Comparison of ENCODE assay signal across 8 cellular contexts in the genomic region with DNA sequence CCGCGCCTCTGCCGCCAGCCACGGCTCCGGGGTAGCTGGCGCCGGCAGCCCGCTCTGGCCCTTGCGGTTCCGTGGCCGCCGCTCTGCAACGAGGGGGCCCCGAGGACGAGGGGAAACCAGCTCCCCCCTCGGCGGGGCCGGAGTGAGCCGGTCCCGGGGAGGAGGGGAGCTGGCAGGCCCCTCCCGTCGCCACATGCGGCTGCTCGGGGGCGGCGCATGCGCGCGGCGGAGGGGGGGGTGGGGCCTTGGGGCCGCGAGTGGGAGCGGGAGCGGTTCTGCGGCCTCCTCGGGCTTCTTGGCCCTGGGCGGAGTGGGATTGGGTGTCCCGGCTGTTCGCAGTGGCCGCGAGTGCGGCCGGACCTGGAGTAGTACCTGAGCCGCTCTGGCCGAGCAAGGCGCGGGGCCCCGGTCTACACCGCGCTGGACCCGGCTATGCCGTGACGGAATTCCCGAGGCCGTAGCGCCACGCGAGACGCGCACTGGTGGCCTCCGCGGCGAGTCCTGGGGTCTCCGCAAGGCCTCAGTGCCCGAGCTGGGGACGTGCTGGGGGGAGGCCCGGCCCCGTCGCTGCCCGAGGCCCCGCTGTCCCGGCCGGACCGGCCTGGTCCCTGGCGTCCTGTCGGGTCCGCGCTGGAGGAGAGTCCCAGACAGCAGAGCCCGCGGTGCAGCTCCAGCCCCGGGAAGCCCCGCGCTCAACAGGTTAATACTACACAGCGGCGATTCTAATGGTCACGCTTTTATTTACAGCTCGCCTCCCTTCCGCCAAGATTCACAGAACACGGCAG. TPM values are rescaled to one million over a fixed set of nuclear protein-coding genes. Genes with fewer than 3 reads are reported as not detected.
A peak's percentile ranks its signal among the peaks of the same experiment; 100 is the strongest.
DNase-seq lines count a peak whose midpoint lies in the region; ATAC-seq and TF ChIP-seq lines count a peak whose summit lies in the region.

No MANE protein-coding gene starts in this region.

- BruUV-seq in IMR-90 (replicated peaks; lab: Mats Ljungman, UMichigan): TSS peak; percentile 77

- H3K79me1 ChIP-seq in IMR-90 (ENCODE audit: low read depth in 1 of 2, low read length in 2 of 2) (peaks cover 7 to 44% of the 10 kb centered on the region in 2 experiments; a peak in 3 of 4 replicates), neuronal stem cell (ENCODE audit: low read depth, low read length) (peaks cover 2% of the 10 kb centered on the region)

- in situ Hi-C loops in IMR-90 (cut with MboI; ENCODE audit: low sequenced_read_pairs): no loop called here

- WGBS in IMR-90 (ENCODE audit: extremely low coverage in 2 of 2, insufficient read length in 1 of 2), 2 experiments: 1% methylated on average over 43 of the region's 89 CpGs; no CpG with 5 or more reads in 1 of the 2 experiments
- WGBS in neuronal stem cell (ENCODE audit: extremely low coverage in 2 of 2, insufficient read length in 2 of 2, insufficient replicate concordance in 1 of 2), 2 donors: no CpG with 5 or more reads among the region's 89 CpGs

- peak overlapping the region; percentile 99 for H3K27ac ChIP-seq in IMR-90 (ENCODE audit: insufficient read depth, low read length)
- H3K27ac ChIP-seq in foreskin keratinocyte: peak overlapping the region; percentile 100
- H3K27ac ChIP-seq in neuronal stem cell (replicated peaks; ENCODE audit: low read length): peak overlapping the region; percentile 87

- ATAC-seq in GM21526 (IDR thresholded peaks at IDR 0.05; ENCODE audit: low FRiP score, unreplicated experiment): peak; percentile 66
- ATAC-seq in IMR-90 (ENCODE audit: low read depth): peak; percentile 94
- ATAC-seq in foreskin keratinocyte: peak; percentile 84

- H2BK5ac ChIP-seq in IMR-90 (ENCODE audit: low read depth, low read length, poor library complexity, severe bottlenecking) (peak overlapping the region; percentile 100), neuronal stem cell (ENCODE audit: low read length) (peak overlapping the region; percentile 99)

- peak overlapping the region; percentile 31 for H2BK12ac ChIP-seq in neuronal stem cell (ENCODE audit: low read length)

- dilution Hi-C loops in IMR-90 (cut with HindIII; ENCODE audit: low sequenced_read_pairs, unreplicated experiment): no loop called here

- H2AFZ ChIP-seq in IMR-90 (replicated peaks; ENCODE audit: low read length, poor library complexity): peak overlapping the region; percentile 99
- H2AFZ ChIP-seq in neuronal stem cell (ENCODE audit: low read length): peak overlapping the region; percentile 98

- TF ChIP-seq CTCF in IMR-90 (conservative IDR thresholded peaks at IDR 0.05; ENCODE audit: low read depth, low read length) (no peak), foreskin keratinocyte (conservative IDR thresholded peaks at IDR 0.05) (no peak)

- POLR2A ChIA-PET in IMR-90 (lab: Charles Lee; ENCODE audit: unreplicated experiment): no interaction called here

- CTCF ChIA-PET in IMR-90 (lab: Yijun Ruan, JAX): no interaction called here

- peak overlapping the region; percentile 59; the same call in 1 of the 2 replicates for H3K56ac ChIP-seq in IMR-90 (ENCODE audit: extremely low read depth, insufficient read depth, low read length)

- H3K9ac ChIP-seq in IMR-90 (ENCODE audit: low read depth, low read length) (peak overlapping the region; percentile 80), neuronal stem cell (ENCODE audit: low read depth, low read length, poor library complexity) (peak overlapping the region; percentile 96)

- peak overlapping the region; percentile 80 for H3K4me3 ChIP-seq in IMR-90 (ENCODE audit: insufficient read depth, low read depth, low read length)
- H3K4me3 ChIP-seq in neuronal stem cell (ENCODE audit: low read length in 2 of 2): peak overlapping the region; percentile 94 to 99

- H3K4ac ChIP-seq in IMR-90 (ENCODE audit: low read depth, low read length): peak overlapping the region; percentile 73
- H3K4ac ChIP-seq in neuronal stem cell (ENCODE audit: low read length): peak overlapping the region; percentile 90

- H2AK5ac ChIP-seq in IMR-90 (ENCODE audit: low read depth, low read length) (0 out of 2 replicates have a peak overlapping the region, but pooled peaks have one; percentile 60), neuronal stem cell (ENCODE audit: low read depth, low read length) (peak overlapping the region; percentile 50)

- peaks cover 15% of the 10 kb centered on the region; the same call in 1 of the 2 replicates for H3K9me1 ChIP-seq in IMR-90 (ENCODE audit: insufficient read depth, low read length)

- H2BK120ac ChIP-seq in IMR-90 (ENCODE audit: low read depth, low read length) (peak overlapping the region; percentile 96), neuronal stem cell (ENCODE audit: low read depth, low read length) (peak overlapping the region; percentile 98)

- intact Hi-C loops in IMR-90 (cut with micrococcal nuclease): loop anchor here (1.0 to 10.0 kb wide), 3 partner anchors 294 to 371 kb away; a partner anchor contains a TSS

- peak overlapping the region; percentile 96 for H2AK9ac ChIP-seq in IMR-90 (replicated peaks; ENCODE audit: low read depth, low read length, poor library complexity)

- no peak overlapping the region for H4K5ac ChIP-seq in IMR-90 (ENCODE audit: low read depth, low read length)

- H2BK15ac ChIP-seq in IMR-90 (ENCODE audit: low read depth, low read length) (no peak overlapping the region), neuronal stem cell (ENCODE audit: low read length) (peak overlapping the region; percentile 67)

- no peak for TF ChIP-seq RAD21 in IMR-90 (IDR thresholded peaks at IDR 0.05; ENCODE audit: low read length)

- H4K20me1 ChIP-seq in IMR-90 (ENCODE audit: insufficient read depth, low read length): no peaks in the 10 kb centered on the region

- H3K4me1 ChIP-seq in IMR-90 (ENCODE audit: control insufficient read depth, insufficient read depth, low read length): 0 out of 2 replicates have a peak, but pooled peaks cover 1% of the 10 kb centered on the region
- H3K4me1 ChIP-seq in foreskin keratinocyte: peaks cover 6% of the 10 kb centered on the region
- H3K4me1 ChIP-seq in neuronal stem cell (ENCODE audit: control insufficient read depth in 2 of 2, insufficient read depth in 1 of 2, low read depth in 1 of 2, low read length in 2 of 2): peaks cover 1 to 3% of the 10 kb centered on the region in 2 donors

- H3K36me3 ChIP-seq in IMR-90 (ENCODE audit: control insufficient read depth, insufficient read depth, low read length) (no peaks in the 10 kb centered on the region; the same call in none of the 2 replicates), neuronal stem cell (replicated peaks in 1 of 2; ENCODE audit: control insufficient read depth in 2 of 2, insufficient read depth in 2 of 2, low read length in 2 of 2) (peaks cover 2 to 46% of the 10 kb centered on the region in 2 donors)

- H3K14ac ChIP-seq in IMR-90 (replicated peaks; ENCODE audit: low read depth, low read length) (peak overlapping the region; percentile 80), neuronal stem cell (ENCODE audit: low read length) (peak overlapping the region; percentile 98)

- no peak; the same call in 1 of the 2 replicates for TF ChIP-seq POLR2A in IMR-90 (IDR thresholded peaks at IDR 0.05; ENCODE audit: low read depth, low read length)

- H3K4me2 ChIP-seq in IMR-90 (ENCODE audit: low read depth, low read length) (peak overlapping the region; percentile 76), neuronal stem cell (ENCODE audit: insufficient read depth, low read length, poor library complexity, severe bottlenecking) (peak overlapping the region; percentile 61)

- H4K8ac ChIP-seq in IMR-90 (ENCODE audit: low read depth in 2 of 2, low read length in 2 of 2) (peak overlapping the region; percentile 36 to 78; a peak in 3 of 4 replicates), neuronal stem cell (ENCODE audit: low read depth, low read length) (peak overlapping the region; percentile 92)

- no peak overlapping the region for H2BK20ac ChIP-seq in IMR-90 (ENCODE audit: low read depth, low read length)

- DNase-seq in DMS79 treated with DMSO at 0.1 percent for 48 hours (lab: John Stamatoyannopoulos, UW): peak; percentile 49
- peak; percentile 71 for DNase-seq in IMR-90
- DNase-seq in RPMI8226: peak; percentile 94
- DNase-seq in activated gamma-delta T cell treated with anti-CD3 and anti-CD28 coated beads, Interleukin-2, amount 50 U/mL, for 16 hours (ENCODE audit: low read depth): peak; percentile 62
- peak; percentile 20 to 48 for DNase-seq in foreskin keratinocyte
- peak; percentile 86 for DNase-seq in neuronal stem cell (ENCODE audit: low spot score)
- DNase-seq in stromal cell of bone marrow (ENCODE audit: low read depth): peak; percentile 61

- H3K9me3 ChIP-seq in IMR-90 (ENCODE audit: control insufficient read depth, insufficient read depth, low read length): no peaks in the 10 kb centered on the region
- no peaks in the 10 kb centered on the region for H3K9me3 ChIP-seq in neuronal stem cell (replicated peaks in 1 of 2; ENCODE audit: control insufficient read depth in 2 of 2, insufficient read depth in 1 of 2, low read depth in 1 of 2, low read length in 2 of 2)

- H3K27me3 ChIP-seq in IMR-90 (ENCODE audit: control insufficient read depth, insufficient read depth, low read length): no peaks in the 10 kb centered on the region
- no peaks in the 10 kb centered on the region for H3K27me3 ChIP-seq in foreskin keratinocyte
- no peaks in the 10 kb centered on the region for H3K27me3 ChIP-seq in neuronal stem cell (ENCODE audit: control insufficient read depth in 3 of 3, insufficient read depth in 3 of 3, low read depth in 1 of 3, low read length in 3 of 3)

- peak overlapping the region; percentile 82 for H3K23ac ChIP-seq in IMR-90 (ENCODE audit: low read depth, low read length)
- H3K23ac ChIP-seq in neuronal stem cell (ENCODE audit: low read depth, low read length, poor library complexity): peak overlapping the region; percentile 94

- H4K91ac ChIP-seq in IMR-90 (ENCODE audit: insufficient read depth, low read depth, low read length) (peak overlapping the region; percentile 78; the same call in 1 of the 2 replicates), neuronal stem cell (ENCODE audit: low read depth, low read length, poor library complexity) (no peak overlapping the region)

- peak overlapping the region; percentile 76; the same call in 1 of the 2 replicates for H3K18ac ChIP-seq in IMR-90 (ENCODE audit: low read depth, low read length)
- H3K18ac ChIP-seq in neuronal stem cell (ENCODE audit: low read length): peak overlapping the region; percentile 100

TF ChIP-seq in IMR-90, 13 proteins besides CTCF, POLR2A, EP300 and RAD21 (continues in another document):
- TF ChIP-seq MAZ (IDR thresholded peaks at IDR 0.05; ENCODE audit: borderline replicate concordance, low read depth, low read length) (peak; percentile 91; the same call in 1 of the 2 replicates), MAFK (IDR thresholded peaks at IDR 0.05; ENCODE audit: low read depth, low read length) (no peak), NFE2L2 (IDR thresholded peaks at IDR 0.05; ENCODE audit: low read depth, low read length) (no peak), RFX5 (IDR thresholded peaks at IDR 0.05; ENCODE audit: low read depth, low read length) (no peak)

RNA-seq across cellular contexts. Expression of a gene that starts 0.5 kb away (rescaled TPM):
- total RNA-seq in IMR-90 (2012; rRNA removed) (7.3 and 7.5 TPM in 2 replicates), foreskin keratinocyte (12.1 and 13.1 TPM in 2 replicates)
- polyA plus RNA-seq in IMR-90 (2012; rRNA removed) (8.7 and 9.4 TPM in 2 replicates), foreskin keratinocyte (5.0 and 6.8 TPM in 2 replicates)
- polyA plus RNA-seq in IMR-90 (2012; cell fraction: cytosol; rRNA removed): 5.3 and 5.4 TPM in 2 replicates
- polyA plus RNA-seq in IMR-90 (2012; cell fraction: nucleus; rRNA removed; ENCODE audit: low replicate concordance): 22.4 and 24.0 TPM in 2 replicates
- 16.2 TPM for polyA plus RNA-seq in neuronal stem cell (2013, experiment 1 of 2)
- polyA plus RNA-seq in neuronal stem cell (2013, experiment 2 of 2): 15.8 TPM

Comparison
In these comparisons a context has a peak if more than half of its experiments do, and no peak if none do; other contexts are left out.
1. Peak in every context shown above with its lines: DNase-seq, ATAC-seq, H3K4me3 ChIP-seq and H3K27ac ChIP-seq.
2. DNase-seq: peak in every context shown above with its lines; median percentile 94 in RPMI8226; 86 in neuronal stem cell; 71 in IMR-90; 62 in activated gamma-delta T cell treated with anti-CD3 and anti-CD28 coated beads, Interleukin-2, amount 50 U/mL, for 16 hours; 61 in stromal cell of bone marrow; 49 in DMS79 treated with DMSO at 0.1 percent for 48 hours; 34 in foreskin keratinocyte.